ENCODE assay signal across 8 cellular contexts in the genomic region with DNA sequence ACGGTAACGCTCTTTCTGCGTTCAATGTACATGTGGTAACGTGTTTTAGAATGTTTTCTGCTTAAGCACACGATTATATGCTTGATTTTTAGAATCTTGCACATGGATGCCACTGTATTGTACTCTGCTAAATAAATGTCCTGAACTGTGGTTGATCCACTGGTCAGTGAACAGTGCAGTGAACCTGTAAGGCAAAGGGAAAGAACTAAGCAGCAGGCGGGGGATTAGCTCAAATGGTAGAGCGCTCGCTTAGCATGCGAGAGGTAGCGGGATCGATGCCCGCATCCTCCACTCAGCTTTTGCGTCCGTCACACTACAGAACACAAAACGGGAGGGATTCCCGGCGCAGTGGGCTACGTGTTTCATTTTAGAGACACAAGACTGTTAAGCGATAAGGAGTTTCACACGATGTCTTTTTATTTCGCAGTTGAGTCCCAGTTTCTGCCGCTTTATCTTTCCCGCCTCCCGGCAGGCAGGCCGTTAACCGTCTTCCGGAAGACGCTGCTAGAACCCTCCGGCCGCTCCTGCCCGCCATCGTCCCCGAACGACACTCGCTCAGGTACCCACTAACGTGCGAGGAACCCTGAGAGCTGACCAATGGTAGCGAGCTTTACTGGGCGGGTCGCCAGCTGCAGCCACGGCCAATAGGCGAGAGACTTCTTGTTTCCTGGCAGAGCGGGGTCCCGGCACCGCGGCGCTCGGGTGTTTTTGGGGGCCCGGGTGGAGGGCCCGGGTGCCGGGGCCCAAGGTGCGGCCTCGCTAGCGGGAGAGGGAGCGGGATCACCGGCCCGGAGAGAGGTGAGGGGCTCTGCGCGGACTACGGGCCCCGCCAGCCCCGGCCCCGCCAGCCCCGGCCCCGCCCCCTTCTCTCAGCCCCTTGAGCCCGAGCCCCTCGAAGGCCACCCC. TPM values are rescaled to one million over a fixed set of nuclear protein-coding genes. Genes with fewer than 3 reads are reported as not detected.
DNase-seq lines count a peak whose midpoint lies in the region; FAIRE-seq and TF ChIP-seq lines count a peak whose summit lies in the region.

TSS of gene AGBL5 (plus strand) at position 673 of the 906 bp plus-strand sequence. CDS start 1,291 bp downstream, outside the sequence.

- H3K4me1 ChIP-seq in DOHH2 (ENCODE audit: control insufficient read depth, low read length) (peaks cover 16% of the 10 kb centered on the region), GM23248 (ENCODE audit: insufficient read depth) (peaks cover 4% of the 10 kb centered on the region; the same call in 1 of the 2 replicates), Karpas-422 (ENCODE audit: low read length) (peaks cover 20% of the 10 kb centered on the region), esophagus muscularis mucosa (peaks cover 14 to 42% (median 23%) of the 10 kb centered on the region in 4 donors), muscle layer of duodenum (ENCODE audit: control insufficient read depth in 1 of 2, insufficient read depth in 2 of 2, low read length in 2 of 2) (peaks cover 0 to 21% of the 10 kb centered on the region in 2 donors)

- H3K79me2 ChIP-seq in DOHH2 (ENCODE audit: control insufficient read depth, low read length) (peaks cover 4% of the 10 kb centered on the region), GM23248 (ENCODE audit: insufficient read depth) (no peaks in the 10 kb centered on the region), Karpas-422 (ENCODE audit: low read length) (peaks cover 4% of the 10 kb centered on the region; the same call in 1 of the 2 replicates)

- peak within 1 kb of the TSS; percentile 81 for H3K27ac ChIP-seq in DOHH2 (ENCODE audit: low read depth, low read length)
- H3K27ac ChIP-seq in GM23248, result peak within 1 kb of the TSS; percentile 87
- peak within 1 kb of the TSS; percentile 79 for H3K27ac ChIP-seq in Karpas-422 (ENCODE audit: low read length)
- H3K27ac ChIP-seq in esophagus muscularis mucosa (replicated peaks in 1 of 4), result peak within 1 kb of the TSS; percentile 89 to 96 (median 94)
- peak within 1 kb of the TSS; percentile 93 for H3K27ac ChIP-seq in muscle layer of duodenum (ENCODE audit: low read length)

- FAIRE-seq in RCC 7860 (lab: Jason Lieb, UNC), result peak; percentile 42

- H4K20me1 ChIP-seq in DOHH2 (ENCODE audit: control insufficient read depth, insufficient read depth, low read depth, low read length) (no peaks in the 10 kb centered on the region), GM23248 (ENCODE audit: insufficient read depth) (no peaks in the 10 kb centered on the region), Karpas-422 (ENCODE audit: insufficient read depth, low read depth, low read length) (no peaks in the 10 kb centered on the region)

- intact Hi-C loops in esophagus muscularis mucosa (cut with DNase I), result loop anchor here (1.0 to 2.0 kb wide), 3 partner anchors 20 to 35 kb away; partner anchors contain the start of genes EMILIN1, KHK and OST4

- H3K4me2 ChIP-seq in DOHH2 (ENCODE audit: low read length), result peak within 1 kb of the TSS; percentile 93
- peak within 1 kb of the TSS; percentile 95 for H3K4me2 ChIP-seq in GM23248 (ENCODE audit: unreplicated experiment)
- peak within 1 kb of the TSS; percentile 89 for H3K4me2 ChIP-seq in Karpas-422 (ENCODE audit: low read depth, low read length, poor library complexity, severe bottlenecking)

- H3K27me3 ChIP-seq in DOHH2 (ENCODE audit: control insufficient read depth, low read length) (no peaks in the 10 kb centered on the region), GM23248 (replicated peaks; ENCODE audit: insufficient read depth) (no peaks in the 10 kb centered on the region), Karpas-422 (ENCODE audit: low read length) (no peaks in the 10 kb centered on the region), esophagus muscularis mucosa (no peaks in the 10 kb centered on the region), muscle layer of duodenum (ENCODE audit: low read depth, low read length) (no peaks in the 10 kb centered on the region)

- H3K36me3 ChIP-seq in DOHH2 (ENCODE audit: control insufficient read depth, low read length), result peaks cover 24% of the 10 kb centered on the region
- H3K36me3 ChIP-seq in GM23248 (ENCODE audit: low read depth), result peaks cover 10% of the 10 kb centered on the region; the same call in 1 of the 2 replicates
- H3K36me3 ChIP-seq in Karpas-422 (ENCODE audit: insufficient read depth, low read length), result no peaks in the 10 kb centered on the region; the same call in 1 of the 2 replicates
- peaks cover 8 to 33% (median 30%) of the 10 kb centered on the region in 4 donors for H3K36me3 ChIP-seq in esophagus muscularis mucosa
- H3K36me3 ChIP-seq in muscle layer of duodenum (ENCODE audit: control insufficient read depth in 1 of 2, insufficient read depth in 2 of 2, low read length in 2 of 2), result peaks cover 26 to 30% of the 10 kb centered on the region in 2 donors

- H3K9me2 ChIP-seq in DOHH2 (replicated peaks; ENCODE audit: control insufficient read depth, low read length), result no peaks in the 10 kb centered on the region
- H3K9me2 ChIP-seq in GM23248 (ENCODE audit: insufficient read depth), result no peaks in the 10 kb centered on the region
- no peaks in the 10 kb centered on the region for H3K9me2 ChIP-seq in Karpas-422 (replicated peaks; ENCODE audit: insufficient read depth, low read length)

- in situ Hi-C loops in GM23248 (cut with MboI), result no loop called here

- TF ChIP-seq EP300 in esophagus muscularis mucosa (IDR thresholded peaks at IDR 0.05), result no peak

- H3K9ac ChIP-seq in GM23248 (peak within 1 kb of the TSS; percentile 80), Karpas-422 (ENCODE audit: low read length) (peak within 1 kb of the TSS; percentile 80)

- H3K9me3 ChIP-seq in DOHH2 (ENCODE audit: control insufficient read depth, insufficient read depth, low read length), result no peaks in the 10 kb centered on the region
- no peaks in the 10 kb centered on the region for H3K9me3 ChIP-seq in GM23248 (ENCODE audit: low read depth)
- no peaks in the 10 kb centered on the region for H3K9me3 ChIP-seq in Karpas-422 (ENCODE audit: low read length)
- no peaks in the 10 kb centered on the region for H3K9me3 ChIP-seq in esophagus muscularis mucosa
- H3K9me3 ChIP-seq in muscle layer of duodenum (ENCODE audit: control insufficient read depth in 1 of 2, low read length in 2 of 2), result no peaks in the 10 kb centered on the region

- WGBS in GM23248 (ENCODE audit: low coverage in 1 of 2, low lambda C conversion rate in 2 of 2, missing lambda C conversion rate in 2 of 2), 2 experiments, result 0 to 2% methylated on average over 50 to 61 of the region's 67 CpGs
- 1% methylated on average over 37 of the region's 67 CpGs for WGBS in esophagus muscularis mucosa

- TF ChIP-seq CTCF in DOHH2 (IDR thresholded peaks at IDR 0.05; ENCODE audit: low read depth, low read length, poor library complexity, severe bottlenecking) (no peak), esophagus muscularis mucosa (IDR thresholded peaks at IDR 0.05) (no peak)

- H3K4me3 ChIP-seq in DOHH2 (ENCODE audit: low read length), result peak within 1 kb of the TSS; percentile 85
- H3K4me3 ChIP-seq in GM23248, result peak within 1 kb of the TSS; percentile 90
- peak within 1 kb of the TSS; percentile 89 for H3K4me3 ChIP-seq in Karpas-422 (ENCODE audit: low read length)
- peak within 1 kb of the TSS; percentile 74 to 99 (median 94) for H3K4me3 ChIP-seq in esophagus muscularis mucosa
- peak within 1 kb of the TSS; percentile 83 to 97 for H3K4me3 ChIP-seq in muscle layer of duodenum (ENCODE audit: low read depth in 1 of 2, low read length in 2 of 2)

- H3F3A ChIP-seq in DOHH2 (ENCODE audit: control insufficient read depth, insufficient read depth), result peaks cover 8% of the 10 kb centered on the region
- peaks cover 31% of the 10 kb centered on the region for H3F3A ChIP-seq in GM23248 (ENCODE audit: insufficient read depth)

- H2AFZ ChIP-seq in GM23248, result peak within 1 kb of the TSS; percentile 85
- peak within 1 kb of the TSS; percentile 72; the same call in 1 of the 2 replicates for H2AFZ ChIP-seq in Karpas-422 (ENCODE audit: low read length)

- TF ChIP-seq POLR2A in esophagus muscularis mucosa (IDR thresholded peaks at IDR 0.05; ENCODE audit: low read depth), result peak; percentile 20

- DNase-seq in GM23248 (peak; percentile 92), Karpas-422 (peak; percentile 98), RCC 7860 (ENCODE audit: low spot score) (peak; percentile 90), esophagus muscularis mucosa (ENCODE audit: extremely low spot score) (peak; percentile 99)
- peak; percentile 98 for DNase-seq in activated T-cell treated with anti-CD3 and anti-CD28 coated beads, Interleukin-2, amount 50 U/mL, for 48 hours
- DNase-seq in stimulated activated CD8-positive, alpha-beta memory T cell treated with anti-CD3 and anti-CD28 coated beads, Interleukin-7, amount 100 ng/mL, for 24 hours (ENCODE audit: low read depth), result peak; percentile 90

RNA-seq across cellular contexts. Expression of gene AGBL5, which starts in this region (rescaled TPM):
- 15.2 and 17.8 TPM in 2 replicates for total RNA-seq in GM23248 (2014; rRNA removed; shearing (Covaris generic))
- polyA plus RNA-seq in GM23248 (2016; fragmentation: Nextera tagmentation; extraction: Ambion mirVana), result 19.7 TPM in 2 replicates
- total RNA-seq in Karpas-422 (2014; rRNA removed; shearing (Covaris generic); ENCODE audit: low replicate concordance), result 30.0 and 35.7 TPM in 2 replicates
- total RNA-seq in esophagus muscularis mucosa, result 10 to 100 TPM; 19.5 to 29.2 (median 24.1) TPM

Comparison
In these comparisons a context has a peak if more than half of its experiments do, and no peak if none do; other contexts are left out.
1. Peak in every context shown above with its lines: DNase-seq, H3K4me3 ChIP-seq and H3K27ac ChIP-seq.